In genomic region chr19:9071720-9072119, GRCh38 we compare ENCODE assay signal across 21 cellular contexts. TPM values are rescaled to one million over a fixed set of nuclear protein-coding genes. Genes with fewer than 3 reads are reported as not detected.
"Had no signal": no experiment of that assay in that cellular context is flagged by ENCODE, and none has a peak within 500 bp of the region (broad histone marks: within the 10 kb centered on the region; RNA-seq: fewer than 3 reads in every experiment).

No MANE protein-coding gene starts in this region.

RNA-seq across cellular contexts. Expression of gene OR1M1, which starts 15.1 kb away (rescaled TPM):
- total RNA-seq: activated B cell treated with CpG ODN at 0.5 μM for 24 hours; activated CD4-positive, alpha-beta memory T cell treated with anti-CD3 and anti-CD28 coated beads for 36 hours; activated CD4-positive, alpha-beta T cell treated with anti-CD3 and anti-CD28 coated beads, Interleukin-2, amount 10 ng/mL, durations not matched to agents 24 days and 14 days; activated CD8-positive, alpha-beta memory T cell treated with anti-CD3 and anti-CD28 coated beads for 36 hours; activated CD8-positive, alpha-beta T cell treated with anti-CD3 and anti-CD28 coated beads for 36 hours; activated naive CD4-positive, alpha-beta T cell treated with anti-CD3 and anti-CD28 coated beads for 36 hours; activated naive CD4-positive, alpha-beta T cell treated with anti-CD3 and anti-CD28 coated beads, Interleukin-2, amount 50 U/mL, for 72 hours; activated naive CD8-positive, alpha-beta T cell treated with anti-CD3 and anti-CD28 coated beads for 36 hours; activated T-cell treated with anti-CD3 and anti-CD28 coated beads, Interleukin-2, amount 50 U/mL, for 4 hours; activated T-cell treated with anti-CD3 and anti-CD28 coated beads, Interleukin-2, amount 50 U/mL, for 72 hours; activated T-helper 1 cell treated with anti-CD3 and anti-CD28 coated beads, Interleukin-12 subunit alpha, Interleukin-12 subunit beta, Interleukin-2, Interleukin-4 antibody, amounts not matched to agents 30 ng/mL and 10 ng/mL and 1 ng/mL, durations not matched to agents 14 hours and 24 hours and 36 hours; activated T-helper 17 cell treated with anti-CD3 and anti-CD28 coated beads, Interleukin-2, amount 50 U/mL, for 72 hours; adrenal gland; aorta; astrocyte; body of pancreas; breast epithelium; cardiac septum; cerebellum; T-helper 17 cell; T-helper 2 cell treated with Interferon-gamma antibody and Interleukin-4, amounts not matched to agents 100 ng/mL and 5 ng/mL, for 36 hours had no signal
- polyA plus RNA-seq: adrenal gland, aorta had no signal

RNA-seq across cellular contexts. Expression of gene OR7G2, which starts 35.6 kb away (rescaled TPM):
- total RNA-seq: activated B cell treated with CpG ODN at 0.5 μM for 24 hours; activated CD4-positive, alpha-beta memory T cell treated with anti-CD3 and anti-CD28 coated beads for 36 hours; activated CD4-positive, alpha-beta T cell treated with anti-CD3 and anti-CD28 coated beads, Interleukin-2, amount 10 ng/mL, durations not matched to agents 24 days and 14 days; activated CD8-positive, alpha-beta memory T cell treated with anti-CD3 and anti-CD28 coated beads for 36 hours; activated CD8-positive, alpha-beta T cell treated with anti-CD3 and anti-CD28 coated beads for 36 hours; activated naive CD4-positive, alpha-beta T cell treated with anti-CD3 and anti-CD28 coated beads for 36 hours; activated naive CD4-positive, alpha-beta T cell treated with anti-CD3 and anti-CD28 coated beads, Interleukin-2, amount 50 U/mL, for 72 hours; activated naive CD8-positive, alpha-beta T cell treated with anti-CD3 and anti-CD28 coated beads for 36 hours; activated T-cell treated with anti-CD3 and anti-CD28 coated beads, Interleukin-2, amount 50 U/mL, for 4 hours; activated T-cell treated with anti-CD3 and anti-CD28 coated beads, Interleukin-2, amount 50 U/mL, for 72 hours; activated T-helper 1 cell treated with anti-CD3 and anti-CD28 coated beads, Interleukin-12 subunit alpha, Interleukin-12 subunit beta, Interleukin-2, Interleukin-4 antibody, amounts not matched to agents 30 ng/mL and 10 ng/mL and 1 ng/mL, durations not matched to agents 14 hours and 24 hours and 36 hours; activated T-helper 17 cell treated with anti-CD3 and anti-CD28 coated beads, Interleukin-2, amount 50 U/mL, for 72 hours; adrenal gland; aorta; astrocyte; body of pancreas; breast epithelium; cardiac septum; cerebellum; T-helper 17 cell; T-helper 2 cell treated with Interferon-gamma antibody and Interleukin-4, amounts not matched to agents 100 ng/mL and 5 ng/mL, for 36 hours had no signal
- polyA plus RNA-seq: adrenal gland, aorta had no signal

RNA-seq across cellular contexts. Expression of gene OR7G1, which starts 43.8 kb away (rescaled TPM):
- total RNA-seq: activated B cell treated with CpG ODN at 0.5 μM for 24 hours; activated CD4-positive, alpha-beta memory T cell treated with anti-CD3 and anti-CD28 coated beads for 36 hours; activated CD4-positive, alpha-beta T cell treated with anti-CD3 and anti-CD28 coated beads, Interleukin-2, amount 10 ng/mL, durations not matched to agents 24 days and 14 days; activated CD8-positive, alpha-beta memory T cell treated with anti-CD3 and anti-CD28 coated beads for 36 hours; activated CD8-positive, alpha-beta T cell treated with anti-CD3 and anti-CD28 coated beads for 36 hours; activated naive CD4-positive, alpha-beta T cell treated with anti-CD3 and anti-CD28 coated beads for 36 hours; activated naive CD4-positive, alpha-beta T cell treated with anti-CD3 and anti-CD28 coated beads, Interleukin-2, amount 50 U/mL, for 72 hours; activated naive CD8-positive, alpha-beta T cell treated with anti-CD3 and anti-CD28 coated beads for 36 hours; activated T-cell treated with anti-CD3 and anti-CD28 coated beads, Interleukin-2, amount 50 U/mL, for 4 hours; activated T-cell treated with anti-CD3 and anti-CD28 coated beads, Interleukin-2, amount 50 U/mL, for 72 hours; activated T-helper 1 cell treated with anti-CD3 and anti-CD28 coated beads, Interleukin-12 subunit alpha, Interleukin-12 subunit beta, Interleukin-2, Interleukin-4 antibody, amounts not matched to agents 30 ng/mL and 10 ng/mL and 1 ng/mL, durations not matched to agents 14 hours and 24 hours and 36 hours; activated T-helper 17 cell treated with anti-CD3 and anti-CD28 coated beads, Interleukin-2, amount 50 U/mL, for 72 hours; adrenal gland; aorta; astrocyte; body of pancreas; breast epithelium; cardiac septum; cerebellum; T-helper 17 cell; T-helper 2 cell treated with Interferon-gamma antibody and Interleukin-4, amounts not matched to agents 100 ng/mL and 5 ng/mL, for 36 hours had no signal
- polyA plus RNA-seq: adrenal gland, aorta had no signal

RNA-seq across cellular contexts. Expression of gene OR7G3, which starts 55.0 kb away (rescaled TPM):
- total RNA-seq: activated B cell treated with CpG ODN at 0.5 μM for 24 hours; activated CD4-positive, alpha-beta memory T cell treated with anti-CD3 and anti-CD28 coated beads for 36 hours; activated CD4-positive, alpha-beta T cell treated with anti-CD3 and anti-CD28 coated beads, Interleukin-2, amount 10 ng/mL, durations not matched to agents 24 days and 14 days; activated CD8-positive, alpha-beta memory T cell treated with anti-CD3 and anti-CD28 coated beads for 36 hours; activated CD8-positive, alpha-beta T cell treated with anti-CD3 and anti-CD28 coated beads for 36 hours; activated naive CD4-positive, alpha-beta T cell treated with anti-CD3 and anti-CD28 coated beads for 36 hours; activated naive CD4-positive, alpha-beta T cell treated with anti-CD3 and anti-CD28 coated beads, Interleukin-2, amount 50 U/mL, for 72 hours; activated naive CD8-positive, alpha-beta T cell treated with anti-CD3 and anti-CD28 coated beads for 36 hours; activated T-cell treated with anti-CD3 and anti-CD28 coated beads, Interleukin-2, amount 50 U/mL, for 4 hours; activated T-cell treated with anti-CD3 and anti-CD28 coated beads, Interleukin-2, amount 50 U/mL, for 72 hours; activated T-helper 1 cell treated with anti-CD3 and anti-CD28 coated beads, Interleukin-12 subunit alpha, Interleukin-12 subunit beta, Interleukin-2, Interleukin-4 antibody, amounts not matched to agents 30 ng/mL and 10 ng/mL and 1 ng/mL, durations not matched to agents 14 hours and 24 hours and 36 hours; activated T-helper 17 cell treated with anti-CD3 and anti-CD28 coated beads, Interleukin-2, amount 50 U/mL, for 72 hours; adrenal gland; aorta; astrocyte; body of pancreas; breast epithelium; cardiac septum; cerebellum; T-helper 17 cell; T-helper 2 cell treated with Interferon-gamma antibody and Interleukin-4, amounts not matched to agents 100 ng/mL and 5 ng/mL, for 36 hours had no signal
- polyA plus RNA-seq: adrenal gland, aorta had no signal
